Comparison of ENCODE assay signal across 18 cellular contexts in genomic region chr2:226063704-226064390, GRCh38.
DNase-seq lines count a peak whose midpoint lies in the region; TF ChIP-seq lines count a peak whose summit lies in the region.
"Had no signal": no experiment of that assay in that cellular context is flagged by ENCODE, and none has a peak within 500 bp of the region (broad histone marks: within the 10 kb centered on the region; RNA-seq: fewer than 3 reads in every experiment).

No MANE protein-coding gene starts in this region.

- H3K9ac ChIP-seq in neural progenitor cell = no peak overlapping the region

- H3K27ac Mint-ChIP-seq in neural progenitor cell = no peak overlapping the region
- H3K27ac Mint-ChIP-seq: activated T-cell treated with anti-CD3 and anti-CD28 coated beads, Interleukin-2, amount 50 U/mL, for 24 hours; stimulated activated naive B cell treated with anti-CD40 and anti-IgM and Interleukin-4, amounts not matched to agents 10 μg/mL and 1 μg/mL and 100 μg/mL, for 72 hours; T-cell had no signal

- no peak overlapping the region for H2AFZ ChIP-seq in neural progenitor cell (replicated peaks)

- H3K36me3 Mint-ChIP-seq in neural progenitor cell = peaks cover 5% of the 10 kb centered on the region
- H3K36me3 Mint-ChIP-seq: stimulated activated naive B cell treated with anti-CD40 and anti-IgM and Interleukin-4, amounts not matched to agents 10 μg/mL and 1 μg/mL and 100 μg/mL, for 72 hours; T-cell had no signal

- H3K4me1 Mint-ChIP-seq in neural progenitor cell = peaks cover 6% of the 10 kb centered on the region
- H3K4me1 Mint-ChIP-seq: stimulated activated naive B cell treated with anti-CD40 and anti-IgM and Interleukin-4, amounts not matched to agents 10 μg/mL and 1 μg/mL and 100 μg/mL, for 72 hours; T-cell had no signal

- intact Hi-C loops in lower leg skin (cut with DNase I; ENCODE audit: low total_unique reads) = no loop called here

- no peaks in the 10 kb centered on the region for H4K20me1 ChIP-seq in neural progenitor cell (ENCODE audit: low read depth)

- no peak overlapping the region for H3K4me3 Mint-ChIP-seq in neural progenitor cell
- H3K4me3 Mint-ChIP-seq: activated T-cell treated with anti-CD3 and anti-CD28 coated beads, Interleukin-2, amount 50 U/mL, for 24 hours; stimulated activated naive B cell treated with anti-CD40 and anti-IgM and Interleukin-4, amounts not matched to agents 10 μg/mL and 1 μg/mL and 100 μg/mL, for 72 hours; T-cell had no signal

- H3K79me2 ChIP-seq in neural progenitor cell (ENCODE audit: low read depth) = no peaks in the 10 kb centered on the region

- H3K27me3 Mint-ChIP-seq in neural progenitor cell (ENCODE audit: insufficient read depth, low read depth) = no peaks in the 10 kb centered on the region

- H3K4me3 ChIP-seq in neural progenitor cell (no peak overlapping the region), lower leg skin (ENCODE audit: low read depth, poor library complexity, severe bottlenecking) (no peak overlapping the region)
- H3K4me3 ChIP-seq: right atrium auricular region had no signal

- no peaks in the 10 kb centered on the region for H3F3A ChIP-seq in neural progenitor cell (ENCODE audit: low read depth)

- no peak for TF ChIP-seq POLR2A in lower leg skin (IDR thresholded peaks at IDR 0.05)

- H3K27ac ChIP-seq in neural progenitor cell = no peak overlapping the region
- H3K27ac ChIP-seq: right atrium auricular region had no signal

- peaks cover 12% of the 10 kb centered on the region for H3K9me3 Mint-ChIP-seq in neural progenitor cell
- H3K9me3 Mint-ChIP-seq: activated T-cell treated with anti-CD3 and anti-CD28 coated beads, Interleukin-2, amount 50 U/mL, for 24 hours; stimulated activated naive B cell treated with anti-CD40 and anti-IgM and Interleukin-4, amounts not matched to agents 10 μg/mL and 1 μg/mL and 100 μg/mL, for 72 hours; T-cell had no signal

- peak; percentile 88 for DNase-seq in EL
- peak; percentile 82 for DNase-seq in NCI-H82 (lab: John Stamatoyannopoulos, UW)
- peak; percentile 67 for DNase-seq in dedifferentiated amniotic fluid mesenchymal stem cell (ENCODE audit: extremely low spot score)
- peak; percentile 5 for DNase-seq in neural progenitor cell (ENCODE audit: low spot score)
- no peak for DNase-seq in NCI-H146 treated with DMSO at 0.1 percent for 48 hours (lab: John Stamatoyannopoulos, UW; ENCODE audit: unreplicated experiment)
- DNase-seq in stimulated activated CD4-positive, alpha-beta T cell treated with anti-CD3 and anti-CD28 coated beads, Interleukin-2, amount 100 ng/mL, for 24 hours = no peak
- no peak for DNase-seq in H4 (ENCODE audit: low spot score)
- no peak for DNase-seq in lower leg skin (ENCODE audit: low spot score in 2 of 2)
- DNase-seq: activated CD4-positive, alpha-beta T cell treated with anti-CD3 and anti-CD28 coated beads for 4 hours; activated T-cell treated with anti-CD3 and anti-CD28 coated beads, Interleukin-2, amount 50 U/mL, for 24 hours; C1 segment of cervical spinal cord; DMS79 treated with DMSO at 0.1 percent for 48 hours; glutamatergic neuron; NCI-H2171; OCI-M1; stimulated activated naive B cell treated with anti-CD40 and anti-IgM and Interleukin-4, amounts not matched to agents 10 μg/mL and 1 μg/mL and 100 μg/mL, for 72 hours; T-cell had no signal

- H3K9me3 ChIP-seq in neural progenitor cell (ENCODE audit: low read depth) = no peaks in the 10 kb centered on the region
- H3K9me3 ChIP-seq: right atrium auricular region had no signal

- WGBS in lower leg skin, 2 donors = 55 to 61% methylated on average over 3 of the region's 3 CpGs

- H3K27me3 ChIP-seq in neural progenitor cell = no peaks in the 10 kb centered on the region
- H3K27me3 ChIP-seq: right atrium auricular region had no signal

- H3K4me1 ChIP-seq in neural progenitor cell = peaks cover 5% of the 10 kb centered on the region
- H3K4me1 ChIP-seq: right atrium auricular region had no signal

- H3K4me2 ChIP-seq in neural progenitor cell = no peak overlapping the region

- H3K36me3 ChIP-seq in neural progenitor cell = no peaks in the 10 kb centered on the region
- H3K36me3 ChIP-seq: right atrium auricular region had no signal

- TF ChIP-seq CTCF in neural progenitor cell (IDR thresholded peaks at IDR 0.05) (no peak), lower leg skin (IDR thresholded peaks at IDR 0.05) (no peak)

Comparison
In these comparisons a context has a peak if more than half of its experiments do, and no peak if none do; other contexts are left out.
1. DNase-seq: peak in EL (single experiment), NCI-H82 (single experiment), dedifferentiated amniotic fluid mesenchymal stem cell (single experiment) and neural progenitor cell (single experiment); none in NCI-H146 treated with DMSO at 0.1 percent for 48 hours (single experiment), stimulated activated CD4-positive, alpha-beta T cell treated with anti-CD3 and anti-CD28 coated beads, Interleukin-2, amount 100 ng/mL, for 24 hours (0 of 2), H4 (single experiment) and lower leg skin (0 of 2).